In the genomic region with DNA sequence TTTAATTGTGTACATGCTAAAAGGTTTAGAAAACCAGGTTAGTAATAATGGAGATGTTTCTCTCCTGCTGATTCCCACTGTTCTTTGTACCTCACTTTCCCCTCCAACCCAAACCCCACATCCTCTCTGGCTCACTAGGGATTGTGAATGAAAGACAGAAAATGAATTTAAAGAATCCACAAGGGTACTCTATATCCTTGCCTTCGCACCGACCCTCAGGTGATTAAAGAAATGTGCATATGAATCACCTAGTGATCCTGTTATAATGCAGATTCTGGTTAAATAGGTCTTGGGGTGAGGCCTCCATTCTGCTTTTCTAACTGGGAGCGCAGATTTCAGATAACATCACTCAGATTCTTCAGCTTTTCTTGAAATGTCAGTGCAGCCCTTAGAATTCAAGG, we compare ENCODE assay signal across 26 cellular contexts.
DNase-seq lines count a peak whose midpoint lies in the region; ATAC-seq and TF ChIP-seq lines count a peak whose summit lies in the region.
"Had no signal": no experiment of that assay in that cellular context is flagged by ENCODE, and none has a peak within 500 bp of the region (broad histone marks: within the 10 kb centered on the region; RNA-seq: fewer than 3 reads in every experiment).

No MANE protein-coding gene starts in this region.

- 6 to 61% methylated on average over 2 to 3 of the region's 3 CpGs for WGBS in endodermal cell (ENCODE audit: insufficient coverage in 1 of 2, insufficient read length in 1 of 2), 2 experiments

- H3K4me3 ChIP-seq in HUES6 (ENCODE audit: low read depth, low read length) (peak overlapping the region; percentile 34), endodermal cell (ENCODE audit: low read length) (no peak overlapping the region), A673 (ENCODE audit: low read depth, low read length, poor library complexity, severe bottlenecking) (no peak overlapping the region)
- H3K4me3 ChIP-seq: K562 had no signal

- no peak overlapping the region for H3K27ac Mint-ChIP-seq in endodermal cell
- no peak overlapping the region for H3K27ac Mint-ChIP-seq in T-helper 17 cell
- H3K27ac Mint-ChIP-seq: B cell; CD8-positive, alpha-beta T cell had no signal

- H3K27ac ChIP-seq in HUES6 (ENCODE audit: low read depth, low read length) (no peak overlapping the region), endodermal cell (ENCODE audit: low read depth, low read length) (no peak overlapping the region), A673 (ENCODE audit: low read depth, low read length, poor library complexity, severe bottlenecking) (no peak overlapping the region)
- H3K27ac ChIP-seq: C4-2B had no signal

- H3K4me1 Mint-ChIP-seq in endodermal cell (peaks cover 54% of the 10 kb centered on the region), T-helper 17 cell (no peaks in the 10 kb centered on the region)

- DNase-seq in endodermal cell (peak; percentile 67), iPS-NIHi11 (ENCODE audit: low spot score) (peak; percentile 72), A673 (ENCODE audit: low spot score) (no peak), NCI-H1105 (lab: John Stamatoyannopoulos, UW) (no peak), T-helper 17 cell (no peak), DMS53 treated with DMSO at 0.1 percent for 48 hours (lab: John Stamatoyannopoulos, UW; ENCODE audit: unreplicated experiment) (no peak)
- DNase-seq: Caco-2; CD8-positive, alpha-beta T cell; DMS 273 treated with DMSO at 0.1 percent for 48 hours; DMS79 treated with DMSO at 0.1 percent for 48 hours; HCEC 1CT; Kasumi-1; NCI-H1092 treated with DMSO at 0.1 percent for 48 hours; NCI-H1436 treated with DMSO at 0.1 percent for 48 hours; NCI-H187 treated with DMSO at 0.1 percent for 48 hours; NCI-H2171 treated with DMSO at 0.1 percent for 48 hours; NCI-H345; NCI-H510A treated with DMSO at 0.1 percent for 48 hours; NCI-H748 treated with DMSO at 0.1 percent for 48 hours; PC-3; SK-N-SH; SW 1271 had no signal

- H3K36me3 ChIP-seq in HUES6 (ENCODE audit: control insufficient read depth, insufficient read depth, low read length), result no peaks in the 10 kb centered on the region
- no peaks in the 10 kb centered on the region for H3K36me3 ChIP-seq in endodermal cell (ENCODE audit: control insufficient read depth, insufficient read depth, low read length)
- H3K36me3 ChIP-seq in A673 (ENCODE audit: insufficient read depth, low read length, poor library complexity, severe bottlenecking), result no peaks in the 10 kb centered on the region

- H3K27me3 Mint-ChIP-seq in endodermal cell (ENCODE audit: insufficient read depth), result peaks cover 55% of the 10 kb centered on the region
- H3K27me3 Mint-ChIP-seq in T-helper 17 cell, result peaks cover 49% of the 10 kb centered on the region

- H3K4me3 Mint-ChIP-seq in endodermal cell (no peak overlapping the region), T-helper 17 cell (no peak overlapping the region)
- H3K4me3 Mint-ChIP-seq: B cell; CD8-positive, alpha-beta T cell had no signal

- H3K9ac ChIP-seq in HUES6 (ENCODE audit: low read length), result peak overlapping the region; percentile 8
- no peak overlapping the region for H3K9ac ChIP-seq in endodermal cell (ENCODE audit: extremely low read depth, low read length, poor library complexity, severe bottlenecking)
- H3K9ac ChIP-seq: SK-N-SH had no signal

- intact Hi-C loops in A673 (cut with micrococcal nuclease; ENCODE audit: unreplicated experiment), result no loop called here

- H3K9me3 Mint-ChIP-seq in endodermal cell, result no peaks in the 10 kb centered on the region
- H3K9me3 Mint-ChIP-seq: CD8-positive, alpha-beta T cell had no signal

- TF ChIP-seq CTCF in endodermal cell (conservative IDR thresholded peaks at IDR 0.05) (no peak), A673 (conservative IDR thresholded peaks at IDR 0.05; ENCODE audit: low read depth, low read length) (no peak)

- no peak for ATAC-seq in T-helper 17 cell
- ATAC-seq: CD8-positive, alpha-beta T cell; K562; PC-3 had no signal

- H3K9me3 ChIP-seq in HUES6 (ENCODE audit: control insufficient read depth, insufficient read depth, low read depth, low read length) (no peaks in the 10 kb centered on the region), endodermal cell (ENCODE audit: control insufficient read depth, low read length) (no peaks in the 10 kb centered on the region), A673 (ENCODE audit: low read depth, low read length, poor library complexity, severe bottlenecking) (no peaks in the 10 kb centered on the region), T-helper 17 cell (ENCODE audit: control insufficient read depth, low read length, poor library complexity, severe bottlenecking) (no peaks in the 10 kb centered on the region)
- H3K9me3 ChIP-seq: Caco-2, SK-N-SH had no signal

- H3K36me3 Mint-ChIP-seq in endodermal cell (ENCODE audit: low read depth) (no peaks in the 10 kb centered on the region), T-helper 17 cell (ENCODE audit: low read depth) (no peaks in the 10 kb centered on the region)
- H3K36me3 Mint-ChIP-seq: CD8-positive, alpha-beta T cell had no signal

- CTCF ChIA-PET in A673 (lab: Charles Lee), result no interaction called here

- peaks cover 84% of the 10 kb centered on the region for H3K27me3 ChIP-seq in HUES6 (ENCODE audit: control insufficient read depth, insufficient read depth, low read length)
- no peaks in the 10 kb centered on the region for H3K27me3 ChIP-seq in endodermal cell (ENCODE audit: control insufficient read depth, insufficient read depth, low read length, poor library complexity, severe bottlenecking)
- no peaks in the 10 kb centered on the region for H3K27me3 ChIP-seq in A673 (replicated peaks; ENCODE audit: insufficient read depth, low read depth, low read length, poor library complexity)

- peaks cover 59% of the 10 kb centered on the region for H3K4me1 ChIP-seq in HUES6 (ENCODE audit: control insufficient read depth, insufficient read depth, low read length)
- no peaks in the 10 kb centered on the region for H3K4me1 ChIP-seq in endodermal cell (ENCODE audit: control insufficient read depth, insufficient read depth, low read length)
- H3K4me1 ChIP-seq in A673 (ENCODE audit: insufficient read depth, low read length, poor library complexity, severe bottlenecking), result peaks cover 54% of the 10 kb centered on the region
- H3K4me1 ChIP-seq: Caco-2 had no signal

- BruUV-seq in A673 (replicated peaks; lab: Mats Ljungman, UMichigan), result no TSS peak

- POLR2A ChIA-PET in A673 (lab: Charles Lee; ENCODE audit: low non-redundant PET), result no interaction called here

Comparison
In these comparisons a context has a peak if more than half of its experiments do, and no peak if none do; other contexts are left out.
1. DNase-seq: peak in endodermal cell (single experiment) and iPS-NIHi11 (single experiment); none in A673 (single experiment), NCI-H1105 (single experiment), T-helper 17 cell (0 of 3) and DMS53 treated with DMSO at 0.1 percent for 48 hours (single experiment).